Comparison of ENCODE assay signal across 10 cellular contexts in genomic region chr17:69485901-69486643, GRCh38.
DNase-seq lines count a peak whose midpoint lies in the region; ATAC-seq, FAIRE-seq and TF ChIP-seq lines count a peak whose summit lies in the region.
"Had no signal": no experiment of that assay in that cellular context is flagged by ENCODE, and none has a peak within 500 bp of the region (broad histone marks: within the 10 kb centered on the region; RNA-seq: fewer than 3 reads in every experiment).

No MANE protein-coding gene starts in this region.

- DNase-seq in NCI-H1417 (lab: John Stamatoyannopoulos, UW) (peak; percentile 2 to 90 (median 57)), NCI-H1417 treated with DMSO at 0.1 percent for 48 hours (lab: John Stamatoyannopoulos, UW) (no peak), NCI-H187 treated with DMSO at 0.1 percent for 48 hours (lab: John Stamatoyannopoulos, UW) (peak; percentile 81), endothelial cell of umbilical vein (ENCODE audit: low read depth, low spot score) (peak; percentile 10), sciatic nerve (ENCODE audit: low spot score) (no peak), HT-29 (ENCODE audit: low spot score) (no peak), putamen (ENCODE audit: low spot score) (no peak), COLO668 (lab: John Stamatoyannopoulos, UW; ENCODE audit: unreplicated experiment) (no peak)
- DNase-seq: activated CD4-positive, alpha-beta T cell treated with anti-CD3 and anti-CD28 coated beads for 1 hour had no signal

- no peaks in the 10 kb centered on the region for H3K79me2 ChIP-seq in endothelial cell of umbilical vein (ENCODE audit: control insufficient read depth, insufficient read depth, low read length)

- H3K27me3 ChIP-seq in endothelial cell of umbilical vein (ENCODE audit: control insufficient read depth in 2 of 2, insufficient read depth in 2 of 2, low read length in 2 of 2), result no peaks in the 10 kb centered on the region
- H3K27me3 ChIP-seq: breast epithelium had no signal

- H4K20me1 ChIP-seq in endothelial cell of umbilical vein (replicated peaks; ENCODE audit: control insufficient read depth, extremely low read depth, insufficient read depth, low read length), result no peaks in the 10 kb centered on the region

- no peak overlapping the region for H3K9ac ChIP-seq in endothelial cell of umbilical vein (replicated peaks; ENCODE audit: extremely low read depth, insufficient read depth, low read length)

- TF ChIP-seq CTCF in endothelial cell of umbilical vein (IDR thresholded peaks at IDR 0.05; ENCODE audit: extremely low read depth in 1 of 2, insufficient read depth in 1 of 2, low read depth in 1 of 2, low read length in 2 of 2), result no peak

- no peak overlapping the region for H3K4me3 ChIP-seq in endothelial cell of umbilical vein (replicated peaks in 1 of 3; ENCODE audit: insufficient read depth in 1 of 3, low read depth in 1 of 3, low read length in 3 of 3)

- intact Hi-C loops in endothelial cell of umbilical vein (cut with micrococcal nuclease), result no loop called here
- intact Hi-C loops in sciatic nerve (cut with DNase I), result no loop called here

- no peaks in the 10 kb centered on the region for H3K36me3 ChIP-seq in endothelial cell of umbilical vein (ENCODE audit: control insufficient read depth in 2 of 2, extremely low read depth in 1 of 2, insufficient read depth in 2 of 2, low read length in 2 of 2)
- H3K36me3 ChIP-seq: breast epithelium had no signal

- ATAC-seq in sciatic nerve, result peak; percentile 37

- H3K4me1 ChIP-seq in endothelial cell of umbilical vein (ENCODE audit: control insufficient read depth, extremely low read depth, insufficient read depth, low read length), result no peaks in the 10 kb centered on the region
- H3K4me1 ChIP-seq: breast epithelium had no signal

- POLR2A ChIA-PET in endothelial cell of umbilical vein (lab: Charles Lee), result no interaction called here

- no peak overlapping the region for H3K4me2 ChIP-seq in endothelial cell of umbilical vein (ENCODE audit: insufficient read depth, low read length)

- CTCF ChIA-PET in endothelial cell of umbilical vein (lab: Charles Lee), result no interaction called here

- no peaks in the 10 kb centered on the region for H3K9me3 ChIP-seq in endothelial cell of umbilical vein (replicated peaks; ENCODE audit: control insufficient read depth, insufficient read depth, low read length)
- H3K9me3 ChIP-seq: breast epithelium had no signal

- no peaks in the 10 kb centered on the region for H3K9me1 ChIP-seq in endothelial cell of umbilical vein (replicated peaks; ENCODE audit: control insufficient read depth, extremely low read depth, insufficient read depth, low read length)

- H2AFZ ChIP-seq in endothelial cell of umbilical vein (ENCODE audit: low read depth, low read length), result no peak overlapping the region

- H3K27ac ChIP-seq in endothelial cell of umbilical vein (ENCODE audit: insufficient read depth, low read depth, low read length), result no peak overlapping the region

- no TSS peak for BruUV-seq in endothelial cell of umbilical vein (replicated peaks; lab: Mats Ljungman, UMichigan)

- dilution Hi-C loops in endothelial cell of umbilical vein (cut with MboI; ENCODE audit: extremely low pct_ligation_motif_present, low sequenced_read_pairs), result no loop called here

- no peak for TF ChIP-seq POLR2A in endothelial cell of umbilical vein (IDR thresholded peaks at IDR 0.05; ENCODE audit: low read depth, low read length)

- no peak for FAIRE-seq in endothelial cell of umbilical vein (lab: Jason Lieb, UNC)

TF ChIP-seq in endothelial cell of umbilical vein, 7 proteins besides CTCF, POLR2A, EP300 and RAD21:
- TF ChIP-seq MAX (IDR thresholded peaks at IDR 0.05; ENCODE audit: insufficient read depth, insufficient read length) (no peak), MYC (IDR thresholded peaks at IDR 0.05; ENCODE audit: low read depth, low read length) (no peak), POLR2AphosphoS5 (IDR thresholded peaks at IDR 0.05; ENCODE audit: insufficient read depth, low read depth, low read length) (no peak), GATA2 (IDR thresholded peaks at IDR 0.05; ENCODE audit: insufficient read depth, insufficient read length, low read depth, low read length) (no peak), FOS (IDR thresholded peaks at IDR 0.05; ENCODE audit: borderline replicate concordance, insufficient read depth, low read length) (no peak), JUN (IDR thresholded peaks at IDR 0.05; ENCODE audit: borderline replicate concordance, insufficient read depth, insufficient read length, low read depth) (no peak), EZH2 (IDR thresholded peaks at IDR 0.05; ENCODE audit: borderline replicate concordance, low read depth, low read length, severe bottlenecking) (no peak)
TF ChIP-seq in endothelial cell of umbilical vein: peak in this region for 0.

Comparison
In these comparisons a context has a peak if more than half of its experiments do, and no peak if none do; other contexts are left out.
1. DNase-seq: peak in NCI-H1417 (3 of 3), NCI-H187 treated with DMSO at 0.1 percent for 48 hours (single experiment) and endothelial cell of umbilical vein (single experiment); none in NCI-H1417 treated with DMSO at 0.1 percent for 48 hours (single experiment), sciatic nerve (single experiment), HT-29 (single experiment), putamen (single experiment) and COLO668 (single experiment).